ENCODE assay signal across 1 cellular context in the genomic region with DNA sequence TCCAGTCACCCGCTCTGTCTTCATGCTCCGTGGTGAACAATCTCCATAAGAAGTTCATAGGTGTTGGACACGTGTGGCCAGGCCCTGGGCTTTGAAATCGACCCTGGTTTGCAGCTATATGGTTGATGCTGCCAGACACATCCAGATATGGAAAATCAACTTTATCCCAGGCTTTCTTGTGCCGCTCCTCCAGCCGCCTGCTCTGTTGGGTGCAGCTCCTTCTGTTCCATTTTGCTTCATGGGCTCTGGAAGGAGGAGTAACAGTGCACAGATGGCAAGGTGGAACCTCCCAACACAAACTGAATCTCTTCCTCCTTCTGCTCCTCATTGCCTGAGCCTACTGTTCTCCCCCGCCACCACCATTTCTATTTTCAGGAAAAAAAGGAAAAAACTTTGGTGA.
TF ChIP-seq lines count a peak whose summit lies in the region.

No MANE protein-coding gene starts in this region.

TF ChIP-seq in GM23338, 12 proteins besides CTCF, POLR2A, EP300 and RAD21:
- TF ChIP-seq STAT1 (IDR thresholded peaks at IDR 0.05; ENCODE audit: unreplicated experiment) (no peak), EZH2 (IDR thresholded peaks at IDR 0.05; ENCODE audit: low read depth, unreplicated experiment) (no peak), POLR2AphosphoS5 (IDR thresholded peaks at IDR 0.05; ENCODE audit: low read depth) (no peak), NANOG (IDR thresholded peaks at IDR 0.05; ENCODE audit: borderline replicate concordance) (no peak), EZH2phosphoT487 (IDR thresholded peaks at IDR 0.05; ENCODE audit: unreplicated experiment) (no peak), JUNB (IDR thresholded peaks at IDR 0.05; ENCODE audit: unreplicated experiment) (no peak), ETS1 (IDR thresholded peaks at IDR 0.05) (no peak), CREB1 (CRISPR knock-in tag; IDR thresholded peaks at IDR 0.05; ENCODE audit: low read depth) (no peak), ZNF114 (CRISPR knock-in tag; IDR thresholded peaks at IDR 0.05) (no peak), ZNF331 (CRISPR knock-in tag; IDR thresholded peaks at IDR 0.05; ENCODE audit: low read depth) (no peak)
- TF ChIP-seq, protein P1, sequence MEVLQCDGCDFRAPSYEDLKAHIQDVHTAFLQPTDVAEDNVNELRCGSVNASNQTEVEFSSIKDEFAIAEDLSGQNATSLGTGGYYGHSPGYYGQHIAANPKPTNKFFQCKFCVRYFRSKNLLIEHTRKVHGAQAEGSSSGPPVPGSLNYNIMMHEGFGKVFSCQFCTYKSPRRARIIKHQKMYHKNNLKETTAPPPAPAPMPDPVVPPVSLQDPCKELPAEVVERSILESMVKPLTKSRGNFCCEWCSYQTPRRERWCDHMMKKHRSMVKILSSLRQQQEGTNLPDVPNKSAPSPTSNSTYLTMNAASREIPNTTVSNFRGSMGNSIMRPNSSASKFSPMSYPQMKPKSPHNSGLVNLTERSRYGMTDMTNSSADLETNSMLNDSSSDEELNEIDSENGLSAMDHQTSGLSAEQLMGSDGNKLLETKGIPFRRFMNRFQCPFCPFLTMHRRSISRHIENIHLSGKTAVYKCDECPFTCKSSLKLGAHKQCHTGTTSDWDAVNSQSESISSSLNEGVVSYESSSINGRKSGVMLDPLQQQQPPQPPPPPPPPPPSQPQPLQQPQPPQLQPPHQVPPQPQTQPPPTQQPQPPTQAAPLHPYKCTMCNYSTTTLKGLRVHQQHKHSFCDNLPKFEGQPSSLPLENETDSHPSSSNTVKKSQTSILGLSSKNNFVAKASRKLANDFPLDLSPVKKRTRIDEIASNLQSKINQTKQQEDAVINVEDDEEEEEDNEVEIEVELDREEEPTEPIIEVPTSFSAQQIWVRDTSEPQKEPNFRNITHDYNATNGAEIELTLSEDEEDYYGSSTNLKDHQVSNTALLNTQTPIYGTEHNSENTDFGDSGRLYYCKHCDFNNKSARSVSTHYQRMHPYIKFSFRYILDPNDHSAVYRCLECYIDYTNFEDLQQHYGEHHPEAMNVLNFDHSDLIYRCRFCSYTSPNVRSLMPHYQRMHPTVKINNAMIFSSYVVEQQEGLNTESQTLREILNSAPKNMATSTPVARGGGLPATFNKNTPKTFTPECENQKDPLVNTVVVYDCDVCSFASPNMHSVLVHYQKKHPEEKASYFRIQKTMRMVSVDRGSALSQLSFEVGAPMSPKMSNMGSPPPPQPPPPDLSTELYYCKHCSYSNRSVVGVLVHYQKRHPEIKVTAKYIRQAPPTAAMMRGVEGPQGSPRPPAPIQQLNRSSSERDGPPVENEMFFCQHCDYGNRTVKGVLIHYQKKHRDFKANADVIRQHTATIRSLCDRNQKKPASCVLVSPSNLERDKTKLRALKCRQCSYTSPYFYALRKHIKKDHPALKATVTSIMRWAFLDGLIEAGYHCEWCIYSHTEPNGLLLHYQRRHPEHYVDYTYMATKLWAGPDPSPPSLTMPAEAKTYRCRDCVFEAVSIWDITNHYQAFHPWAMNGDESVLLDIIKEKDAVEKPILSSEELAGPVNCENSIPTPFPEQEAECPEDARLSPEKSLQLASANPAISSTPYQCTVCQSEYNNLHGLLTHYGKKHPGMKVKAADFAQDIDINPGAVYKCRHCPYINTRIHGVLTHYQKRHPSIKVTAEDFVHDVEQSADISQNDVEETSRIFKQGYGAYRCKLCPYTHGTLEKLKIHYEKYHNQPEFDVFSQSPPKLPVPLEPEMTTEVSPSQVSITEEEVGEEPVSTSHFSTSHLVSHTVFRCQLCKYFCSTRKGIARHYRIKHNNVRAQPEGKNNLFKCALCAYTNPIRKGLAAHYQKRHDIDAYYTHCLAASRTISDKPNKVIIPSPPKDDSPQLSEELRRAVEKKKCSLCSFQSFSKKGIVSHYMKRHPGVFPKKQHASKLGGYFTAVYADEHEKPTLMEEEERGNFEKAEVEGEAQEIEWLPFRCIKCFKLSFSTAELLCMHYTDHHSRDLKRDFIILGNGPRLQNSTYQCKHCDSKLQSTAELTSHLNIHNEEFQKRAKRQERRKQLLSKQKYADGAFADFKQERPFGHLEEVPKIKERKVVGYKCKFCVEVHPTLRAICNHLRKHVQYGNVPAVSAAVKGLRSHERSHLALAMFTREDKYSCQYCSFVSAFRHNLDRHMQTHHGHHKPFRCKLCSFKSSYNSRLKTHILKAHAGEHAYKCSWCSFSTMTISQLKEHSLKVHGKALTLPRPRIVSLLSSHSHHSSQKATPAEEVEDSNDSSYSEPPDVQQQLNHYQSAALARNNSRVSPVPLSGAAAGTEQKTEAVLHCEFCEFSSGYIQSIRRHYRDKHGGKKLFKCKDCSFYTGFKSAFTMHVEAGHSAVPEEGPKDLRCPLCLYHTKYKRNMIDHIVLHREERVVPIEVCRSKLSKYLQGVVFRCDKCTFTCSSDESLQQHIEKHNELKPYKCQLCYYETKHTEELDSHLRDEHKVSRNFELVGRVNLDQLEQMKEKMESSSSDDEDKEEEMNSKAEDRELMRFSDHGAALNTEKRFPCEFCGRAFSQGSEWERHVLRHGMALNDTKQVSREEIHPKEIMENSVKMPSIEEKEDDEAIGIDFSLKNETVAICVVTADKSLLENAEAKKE (CRISPR knock-in tag; IDR thresholded peaks at IDR 0.05): no peak
- TF ChIP-seq, protein P2, sequence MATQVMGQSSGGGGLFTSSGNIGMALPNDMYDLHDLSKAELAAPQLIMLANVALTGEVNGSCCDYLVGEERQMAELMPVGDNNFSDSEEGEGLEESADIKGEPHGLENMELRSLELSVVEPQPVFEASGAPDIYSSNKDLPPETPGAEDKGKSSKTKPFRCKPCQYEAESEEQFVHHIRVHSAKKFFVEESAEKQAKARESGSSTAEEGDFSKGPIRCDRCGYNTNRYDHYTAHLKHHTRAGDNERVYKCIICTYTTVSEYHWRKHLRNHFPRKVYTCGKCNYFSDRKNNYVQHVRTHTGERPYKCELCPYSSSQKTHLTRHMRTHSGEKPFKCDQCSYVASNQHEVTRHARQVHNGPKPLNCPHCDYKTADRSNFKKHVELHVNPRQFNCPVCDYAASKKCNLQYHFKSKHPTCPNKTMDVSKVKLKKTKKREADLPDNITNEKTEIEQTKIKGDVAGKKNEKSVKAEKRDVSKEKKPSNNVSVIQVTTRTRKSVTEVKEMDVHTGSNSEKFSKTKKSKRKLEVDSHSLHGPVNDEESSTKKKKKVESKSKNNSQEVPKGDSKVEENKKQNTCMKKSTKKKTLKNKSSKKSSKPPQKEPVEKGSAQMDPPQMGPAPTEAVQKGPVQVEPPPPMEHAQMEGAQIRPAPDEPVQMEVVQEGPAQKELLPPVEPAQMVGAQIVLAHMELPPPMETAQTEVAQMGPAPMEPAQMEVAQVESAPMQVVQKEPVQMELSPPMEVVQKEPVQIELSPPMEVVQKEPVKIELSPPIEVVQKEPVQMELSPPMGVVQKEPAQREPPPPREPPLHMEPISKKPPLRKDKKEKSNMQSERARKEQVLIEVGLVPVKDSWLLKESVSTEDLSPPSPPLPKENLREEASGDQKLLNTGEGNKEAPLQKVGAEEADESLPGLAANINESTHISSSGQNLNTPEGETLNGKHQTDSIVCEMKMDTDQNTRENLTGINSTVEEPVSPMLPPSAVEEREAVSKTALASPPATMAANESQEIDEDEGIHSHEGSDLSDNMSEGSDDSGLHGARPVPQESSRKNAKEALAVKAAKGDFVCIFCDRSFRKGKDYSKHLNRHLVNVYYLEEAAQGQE (IDR thresholded peaks at IDR 0.05; ENCODE audit: unreplicated experiment): no peak
TF ChIP-seq in GM23338: peak in this region for 0.
